In genomic region chr6:110509617-110510231, GRCh38 we compare ENCODE assay signal across 12 cellular contexts. TPM values are rescaled to one million over a fixed set of nuclear protein-coding genes. Genes with fewer than 3 reads are reported as not detected.
DNase-seq lines count a peak whose midpoint lies in the region; ATAC-seq, FAIRE-seq and TF ChIP-seq lines count a peak whose summit lies in the region.
"Had no signal": no experiment of that assay in that cellular context is flagged by ENCODE, and none has a peak within 500 bp of the region (broad histone marks: within the 10 kb centered on the region; RNA-seq: fewer than 3 reads in every experiment).

No MANE protein-coding gene starts in this region.

- ATAC-seq in HG03378 (IDR thresholded peaks at IDR 0.05; ENCODE audit: unreplicated experiment) (no peak), T-helper 17 cell (no peak)
- ATAC-seq: gastrocnemius medialis had no signal

- peak; percentile 88 for DNase-seq in OCI-M1 (lab: John Stamatoyannopoulos, UW)
- DNase-seq in myocyte (ENCODE audit: low read depth) = peak; percentile 47
- DNase-seq in GM10248 (ENCODE audit: extremely low spot score) = no peak
- DNase-seq in NCI-H146 (lab: John Stamatoyannopoulos, UW) = no peak
- no peak for DNase-seq in T-helper 17 cell
- DNase-seq: activated naive CD4-positive, alpha-beta T cell; gastrocnemius medialis; NCI-H2029 had no signal

- no peaks in the 10 kb centered on the region for H3K27me3 Mint-ChIP-seq in dendritic cell treated with granulocyte-macrophage colony-stimulating factor and Interleukin-4, amounts not matched to agents 40 ng/mL and 50 ng/mL, for 4 days
- H3K27me3 Mint-ChIP-seq in T-helper 17 cell = peaks cover 37% of the 10 kb centered on the region

- peak overlapping the region; percentile 37 for H3K27ac Mint-ChIP-seq in dendritic cell treated with granulocyte-macrophage colony-stimulating factor and Interleukin-4, amounts not matched to agents 40 ng/mL and 50 ng/mL, for 4 days
- H3K27ac Mint-ChIP-seq in T-helper 17 cell = no peak overlapping the region

- no peak overlapping the region for H3K4me3 Mint-ChIP-seq in dendritic cell treated with granulocyte-macrophage colony-stimulating factor and Interleukin-4, amounts not matched to agents 40 ng/mL and 50 ng/mL, for 4 days
- H3K4me3 Mint-ChIP-seq in T-helper 17 cell = no peak overlapping the region
- H3K4me3 Mint-ChIP-seq: neural crest cell had no signal

- CTCF ChIA-PET in GM10248 (lab: Yijun Ruan, JAX) = no interaction called here

- peak; percentile 97 for FAIRE-seq in G401.6 (lab: Jason Lieb, UNC)

- peaks cover 22% of the 10 kb centered on the region for H3K9me3 Mint-ChIP-seq in dendritic cell treated with granulocyte-macrophage colony-stimulating factor and Interleukin-4, amounts not matched to agents 40 ng/mL and 50 ng/mL, for 4 days

- POLR2A ChIA-PET in GM10248 (lab: Yijun Ruan, JAX) = no interaction called here

- H3K4me1 Mint-ChIP-seq in dendritic cell treated with granulocyte-macrophage colony-stimulating factor and Interleukin-4, amounts not matched to agents 40 ng/mL and 50 ng/mL, for 4 days (ENCODE audit: low read depth) = peaks cover 37% of the 10 kb centered on the region
- no peaks in the 10 kb centered on the region for H3K4me1 Mint-ChIP-seq in T-helper 17 cell
- H3K4me1 Mint-ChIP-seq: neural crest cell had no signal

- H3K9me3 ChIP-seq in T-helper 17 cell (ENCODE audit: control insufficient read depth, low read length, poor library complexity, severe bottlenecking) = no peaks in the 10 kb centered on the region
- H3K9me3 ChIP-seq: gastrocnemius medialis had no signal

- TF ChIP-seq CTCF in GM10248 (IDR thresholded peaks at IDR 0.05; ENCODE audit: control extremely low read depth, extremely low read depth, low read depth, missing control alignments) = no peak

- H3K36me3 Mint-ChIP-seq in dendritic cell treated with granulocyte-macrophage colony-stimulating factor and Interleukin-4, amounts not matched to agents 40 ng/mL and 50 ng/mL, for 4 days (ENCODE audit: low read depth) = no peaks in the 10 kb centered on the region
- no peaks in the 10 kb centered on the region for H3K36me3 Mint-ChIP-seq in T-helper 17 cell (ENCODE audit: low read depth)

- intact Hi-C loops in dendritic cell treated with granulocyte-macrophage colony-stimulating factor and Interleukin-4, amounts not matched to agents 40 ng/mL and 50 ng/mL, for 4 days (cut with micrococcal nuclease) = no loop called here

RNA-seq across cellular contexts. Expression of gene SLC22A16, which starts 33.3 kb away (rescaled TPM):
- total RNA-seq in myocyte (not detected in 2 replicates), T-helper 17 cell (not detected)
- polyA plus RNA-seq in myocyte (2012) = not detected
- total RNA-seq: gastrocnemius medialis, neural crest cell had no signal

Comparison
In these comparisons a context has a peak if more than half of its experiments do, and no peak if none do; other contexts are left out.
1. DNase-seq: peak in OCI-M1 (single experiment) and myocyte (single experiment); none in GM10248 (single experiment), NCI-H146 (single experiment) and T-helper 17 cell (0 of 3).